1 cellular context compared by ENCODE assay signal in the genomic region with DNA sequence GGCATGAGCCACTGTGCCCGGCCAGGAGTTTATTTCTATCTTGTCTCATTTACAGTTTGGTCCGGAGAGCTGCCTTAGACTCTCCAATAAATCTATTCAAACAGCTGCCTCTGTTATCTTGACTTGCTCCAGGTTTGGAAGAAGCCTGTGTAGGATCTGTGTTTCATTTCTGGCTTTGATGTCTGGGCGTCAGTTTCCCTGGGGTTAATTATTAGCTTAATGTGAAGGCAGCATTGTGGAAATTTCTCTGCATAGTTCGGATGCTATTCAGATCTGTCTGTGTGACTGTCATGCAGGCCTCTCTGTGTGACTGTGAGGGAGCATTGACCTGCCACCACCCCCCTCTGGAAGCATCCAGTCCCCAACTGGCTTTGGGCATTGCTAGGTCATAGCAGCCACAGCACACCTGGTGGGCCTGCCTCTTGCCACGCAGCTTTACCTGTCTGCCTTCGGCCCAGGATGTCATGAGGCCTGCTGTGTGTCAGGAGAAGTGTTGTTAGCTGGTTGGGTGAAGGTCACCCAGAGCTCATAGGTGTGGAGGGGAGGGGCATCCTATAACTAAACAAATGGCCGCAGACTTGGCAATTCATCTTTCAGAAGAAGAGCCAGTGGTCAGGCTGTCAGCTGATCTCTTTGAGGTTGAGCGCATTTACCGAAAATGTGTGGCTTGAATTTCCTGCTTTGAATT.
TF ChIP-seq lines count a peak whose summit lies in the region.

No MANE protein-coding gene starts in this region.

TF ChIP-seq in GM23338, 12 proteins besides CTCF, POLR2A, EP300 and RAD21 (continued from another document):
- TF ChIP-seq, protein P1, sequence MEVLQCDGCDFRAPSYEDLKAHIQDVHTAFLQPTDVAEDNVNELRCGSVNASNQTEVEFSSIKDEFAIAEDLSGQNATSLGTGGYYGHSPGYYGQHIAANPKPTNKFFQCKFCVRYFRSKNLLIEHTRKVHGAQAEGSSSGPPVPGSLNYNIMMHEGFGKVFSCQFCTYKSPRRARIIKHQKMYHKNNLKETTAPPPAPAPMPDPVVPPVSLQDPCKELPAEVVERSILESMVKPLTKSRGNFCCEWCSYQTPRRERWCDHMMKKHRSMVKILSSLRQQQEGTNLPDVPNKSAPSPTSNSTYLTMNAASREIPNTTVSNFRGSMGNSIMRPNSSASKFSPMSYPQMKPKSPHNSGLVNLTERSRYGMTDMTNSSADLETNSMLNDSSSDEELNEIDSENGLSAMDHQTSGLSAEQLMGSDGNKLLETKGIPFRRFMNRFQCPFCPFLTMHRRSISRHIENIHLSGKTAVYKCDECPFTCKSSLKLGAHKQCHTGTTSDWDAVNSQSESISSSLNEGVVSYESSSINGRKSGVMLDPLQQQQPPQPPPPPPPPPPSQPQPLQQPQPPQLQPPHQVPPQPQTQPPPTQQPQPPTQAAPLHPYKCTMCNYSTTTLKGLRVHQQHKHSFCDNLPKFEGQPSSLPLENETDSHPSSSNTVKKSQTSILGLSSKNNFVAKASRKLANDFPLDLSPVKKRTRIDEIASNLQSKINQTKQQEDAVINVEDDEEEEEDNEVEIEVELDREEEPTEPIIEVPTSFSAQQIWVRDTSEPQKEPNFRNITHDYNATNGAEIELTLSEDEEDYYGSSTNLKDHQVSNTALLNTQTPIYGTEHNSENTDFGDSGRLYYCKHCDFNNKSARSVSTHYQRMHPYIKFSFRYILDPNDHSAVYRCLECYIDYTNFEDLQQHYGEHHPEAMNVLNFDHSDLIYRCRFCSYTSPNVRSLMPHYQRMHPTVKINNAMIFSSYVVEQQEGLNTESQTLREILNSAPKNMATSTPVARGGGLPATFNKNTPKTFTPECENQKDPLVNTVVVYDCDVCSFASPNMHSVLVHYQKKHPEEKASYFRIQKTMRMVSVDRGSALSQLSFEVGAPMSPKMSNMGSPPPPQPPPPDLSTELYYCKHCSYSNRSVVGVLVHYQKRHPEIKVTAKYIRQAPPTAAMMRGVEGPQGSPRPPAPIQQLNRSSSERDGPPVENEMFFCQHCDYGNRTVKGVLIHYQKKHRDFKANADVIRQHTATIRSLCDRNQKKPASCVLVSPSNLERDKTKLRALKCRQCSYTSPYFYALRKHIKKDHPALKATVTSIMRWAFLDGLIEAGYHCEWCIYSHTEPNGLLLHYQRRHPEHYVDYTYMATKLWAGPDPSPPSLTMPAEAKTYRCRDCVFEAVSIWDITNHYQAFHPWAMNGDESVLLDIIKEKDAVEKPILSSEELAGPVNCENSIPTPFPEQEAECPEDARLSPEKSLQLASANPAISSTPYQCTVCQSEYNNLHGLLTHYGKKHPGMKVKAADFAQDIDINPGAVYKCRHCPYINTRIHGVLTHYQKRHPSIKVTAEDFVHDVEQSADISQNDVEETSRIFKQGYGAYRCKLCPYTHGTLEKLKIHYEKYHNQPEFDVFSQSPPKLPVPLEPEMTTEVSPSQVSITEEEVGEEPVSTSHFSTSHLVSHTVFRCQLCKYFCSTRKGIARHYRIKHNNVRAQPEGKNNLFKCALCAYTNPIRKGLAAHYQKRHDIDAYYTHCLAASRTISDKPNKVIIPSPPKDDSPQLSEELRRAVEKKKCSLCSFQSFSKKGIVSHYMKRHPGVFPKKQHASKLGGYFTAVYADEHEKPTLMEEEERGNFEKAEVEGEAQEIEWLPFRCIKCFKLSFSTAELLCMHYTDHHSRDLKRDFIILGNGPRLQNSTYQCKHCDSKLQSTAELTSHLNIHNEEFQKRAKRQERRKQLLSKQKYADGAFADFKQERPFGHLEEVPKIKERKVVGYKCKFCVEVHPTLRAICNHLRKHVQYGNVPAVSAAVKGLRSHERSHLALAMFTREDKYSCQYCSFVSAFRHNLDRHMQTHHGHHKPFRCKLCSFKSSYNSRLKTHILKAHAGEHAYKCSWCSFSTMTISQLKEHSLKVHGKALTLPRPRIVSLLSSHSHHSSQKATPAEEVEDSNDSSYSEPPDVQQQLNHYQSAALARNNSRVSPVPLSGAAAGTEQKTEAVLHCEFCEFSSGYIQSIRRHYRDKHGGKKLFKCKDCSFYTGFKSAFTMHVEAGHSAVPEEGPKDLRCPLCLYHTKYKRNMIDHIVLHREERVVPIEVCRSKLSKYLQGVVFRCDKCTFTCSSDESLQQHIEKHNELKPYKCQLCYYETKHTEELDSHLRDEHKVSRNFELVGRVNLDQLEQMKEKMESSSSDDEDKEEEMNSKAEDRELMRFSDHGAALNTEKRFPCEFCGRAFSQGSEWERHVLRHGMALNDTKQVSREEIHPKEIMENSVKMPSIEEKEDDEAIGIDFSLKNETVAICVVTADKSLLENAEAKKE (CRISPR knock-in tag; IDR thresholded peaks at IDR 0.05), result no peak
- TF ChIP-seq, protein P2, sequence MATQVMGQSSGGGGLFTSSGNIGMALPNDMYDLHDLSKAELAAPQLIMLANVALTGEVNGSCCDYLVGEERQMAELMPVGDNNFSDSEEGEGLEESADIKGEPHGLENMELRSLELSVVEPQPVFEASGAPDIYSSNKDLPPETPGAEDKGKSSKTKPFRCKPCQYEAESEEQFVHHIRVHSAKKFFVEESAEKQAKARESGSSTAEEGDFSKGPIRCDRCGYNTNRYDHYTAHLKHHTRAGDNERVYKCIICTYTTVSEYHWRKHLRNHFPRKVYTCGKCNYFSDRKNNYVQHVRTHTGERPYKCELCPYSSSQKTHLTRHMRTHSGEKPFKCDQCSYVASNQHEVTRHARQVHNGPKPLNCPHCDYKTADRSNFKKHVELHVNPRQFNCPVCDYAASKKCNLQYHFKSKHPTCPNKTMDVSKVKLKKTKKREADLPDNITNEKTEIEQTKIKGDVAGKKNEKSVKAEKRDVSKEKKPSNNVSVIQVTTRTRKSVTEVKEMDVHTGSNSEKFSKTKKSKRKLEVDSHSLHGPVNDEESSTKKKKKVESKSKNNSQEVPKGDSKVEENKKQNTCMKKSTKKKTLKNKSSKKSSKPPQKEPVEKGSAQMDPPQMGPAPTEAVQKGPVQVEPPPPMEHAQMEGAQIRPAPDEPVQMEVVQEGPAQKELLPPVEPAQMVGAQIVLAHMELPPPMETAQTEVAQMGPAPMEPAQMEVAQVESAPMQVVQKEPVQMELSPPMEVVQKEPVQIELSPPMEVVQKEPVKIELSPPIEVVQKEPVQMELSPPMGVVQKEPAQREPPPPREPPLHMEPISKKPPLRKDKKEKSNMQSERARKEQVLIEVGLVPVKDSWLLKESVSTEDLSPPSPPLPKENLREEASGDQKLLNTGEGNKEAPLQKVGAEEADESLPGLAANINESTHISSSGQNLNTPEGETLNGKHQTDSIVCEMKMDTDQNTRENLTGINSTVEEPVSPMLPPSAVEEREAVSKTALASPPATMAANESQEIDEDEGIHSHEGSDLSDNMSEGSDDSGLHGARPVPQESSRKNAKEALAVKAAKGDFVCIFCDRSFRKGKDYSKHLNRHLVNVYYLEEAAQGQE (IDR thresholded peaks at IDR 0.05; ENCODE audit: unreplicated experiment), result no peak
- TF ChIP-seq JUNB (IDR thresholded peaks at IDR 0.05; ENCODE audit: unreplicated experiment) (no peak), EZH2phosphoT487 (IDR thresholded peaks at IDR 0.05; ENCODE audit: unreplicated experiment) (no peak)
